In genomic region chr20:47784256-47784598, GRCh38 we compare ENCODE assay signal across 8 cellular contexts. TPM values are rescaled to one million over a fixed set of nuclear protein-coding genes. Genes with fewer than 3 reads are reported as not detected.
DNase-seq lines count a peak whose midpoint lies in the region; ATAC-seq, FAIRE-seq and TF ChIP-seq lines count a peak whose summit lies in the region.

No MANE protein-coding gene starts in this region.

- H3K79me2 ChIP-seq in SK-N-SH (ENCODE audit: insufficient read depth) = no peaks in the 10 kb centered on the region
- H3K79me2 ChIP-seq in keratinocyte (ENCODE audit: control insufficient read depth, insufficient read depth, low read length) = peaks cover 54% of the 10 kb centered on the region

- no peak for TF ChIP-seq CTCF in SK-N-SH (IDR thresholded peaks at IDR 0.05)
- no peak for TF ChIP-seq CTCF in ascending aorta (IDR thresholded peaks at IDR 0.05)
- TF ChIP-seq CTCF in keratinocyte (optimal IDR thresholded peaks at IDR 0.05 in 1 of 3, IDR thresholded peaks at IDR 0.05 in 1 of 3, conservative IDR thresholded peaks at IDR 0.05 in 1 of 3; ENCODE audit: extremely low read depth in 1 of 3, insufficient read depth in 2 of 3, low read length in 3 of 3) = no peak
- TF ChIP-seq CTCF in spleen (IDR thresholded peaks at IDR 0.05 in 8 of 11, conservative IDR thresholded peaks at IDR 0.05 in 3 of 11) = no peak
- TF ChIP-seq CTCF in body of pancreas (IDR thresholded peaks at IDR 0.05) = no peak

- H3K4me2 ChIP-seq in SK-N-SH (peak overlapping the region; percentile 92), keratinocyte (ENCODE audit: control insufficient read depth, extremely low read depth, insufficient read depth, low read depth, low read length) (peak overlapping the region; percentile 81)

- no peaks in the 10 kb centered on the region for H4K20me1 ChIP-seq in SK-N-SH (ENCODE audit: insufficient read depth)
- peaks cover 3% of the 10 kb centered on the region for H4K20me1 ChIP-seq in keratinocyte (ENCODE audit: control insufficient read depth, extremely low read depth, insufficient read depth, low read length)

- no peak overlapping the region for H3K9ac ChIP-seq in SK-N-SH
- H3K9ac ChIP-seq in keratinocyte (ENCODE audit: control insufficient read depth, extremely low read depth, insufficient read depth, low read length) = peak overlapping the region; percentile 91

- H3K9me3 Mint-ChIP-seq in activated CD4-positive, alpha-beta T cell treated with anti-CD3 and anti-CD28 coated beads for 36 hours (ENCODE audit: low read depth) = no peaks in the 10 kb centered on the region

- WGBS in SK-N-SH (ENCODE audit: low lambda C conversion rate) = 6% methylated on average over 6 of the region's 8 CpGs
- 10 to 14% (median 12%) methylated on average over 7 to 8 of the region's 8 CpGs for WGBS in spleen, 5 donors
- 3 to 5% methylated on average over 8 of the region's 8 CpGs for WGBS in body of pancreas, 2 donors

- peaks cover 10% of the 10 kb centered on the region for H3K4me1 Mint-ChIP-seq in activated CD4-positive, alpha-beta T cell treated with anti-CD3 and anti-CD28 coated beads for 36 hours

- H3K36me3 ChIP-seq in SK-N-SH (replicated peaks in 1 of 2; ENCODE audit: control insufficient read depth in 1 of 2, insufficient read depth in 2 of 2, low read length in 1 of 2) (no peaks in the 10 kb centered on the region), ascending aorta (no peaks in the 10 kb centered on the region), keratinocyte (ENCODE audit: control insufficient read depth in 2 of 2, extremely low read depth in 1 of 2, insufficient read depth in 2 of 2, low read length in 2 of 2) (peaks cover 0 to 5% of the 10 kb centered on the region in 2 experiments), spleen (no peaks in the 10 kb centered on the region), body of pancreas (replicated peaks in 1 of 2; ENCODE audit: insufficient read depth in 1 of 2, low read depth in 2 of 2) (no peaks in the 10 kb centered on the region)

- H3K27me3 ChIP-seq in SK-N-SH (ENCODE audit: insufficient read depth) (peaks cover 14% of the 10 kb centered on the region; the same call in 1 of the 2 replicates), ascending aorta (no peaks in the 10 kb centered on the region), keratinocyte (ENCODE audit: control insufficient read depth, extremely low read depth, insufficient read depth, low read length) (no peaks in the 10 kb centered on the region), spleen (replicated peaks in 1 of 7) (peaks cover 0 to 98% (median 38%) of the 10 kb centered on the region in 7 donors), body of pancreas (peaks cover 0 to 12% of the 10 kb centered on the region in 2 donors)

- POLR2A ChIA-PET in SK-N-SH (lab: Yijun Ruan, JAX) = no interaction called here
- POLR2A ChIA-PET in activated CD4-positive, alpha-beta T cell treated with anti-CD3 and anti-CD28 coated beads for 36 hours (lab: Charles Lee) = no interaction called here

- H3K9me2 ChIP-seq in SK-N-SH = no peaks in the 10 kb centered on the region

- H3K36me3 Mint-ChIP-seq in activated CD4-positive, alpha-beta T cell treated with anti-CD3 and anti-CD28 coated beads for 36 hours (ENCODE audit: low read depth) = no peaks in the 10 kb centered on the region

- DNase-seq in SK-N-SH = no peak
- no peak for DNase-seq in ascending aorta (ENCODE audit: low spot score in 2 of 2)
- DNase-seq in keratinocyte (ENCODE audit: low read depth, low spot score) = no peak
- no peak for DNase-seq in spleen
- no peak for DNase-seq in body of pancreas
- no peak for DNase-seq in activated CD4-positive, alpha-beta T cell treated with anti-CD3 and anti-CD28 coated beads for 36 hours
- DNase-seq in DMS53 treated with DMSO at 0.1 percent for 48 hours (lab: John Stamatoyannopoulos, UW; ENCODE audit: unreplicated experiment) = no peak

- peak overlapping the region; percentile 61 to 63 for H3K4me3 ChIP-seq in SK-N-SH (ENCODE audit: low read depth in 2 of 2, low read length in 1 of 2)
- H3K4me3 ChIP-seq in ascending aorta = peak overlapping the region; percentile 73 to 74
- peak overlapping the region; percentile 68 to 88 (median 85) for H3K4me3 ChIP-seq in keratinocyte (ENCODE audit: control insufficient read depth in 2 of 3, extremely low read depth in 1 of 3, insufficient read depth in 2 of 3, low read depth in 1 of 3, low read length in 3 of 3)
- H3K4me3 ChIP-seq in spleen = peak overlapping the region in 6 of 8 donors; percentile 39 to 71 (median 50)
- H3K4me3 ChIP-seq in body of pancreas = no peak overlapping the region

- H3K27me3 Mint-ChIP-seq in activated CD4-positive, alpha-beta T cell treated with anti-CD3 and anti-CD28 coated beads for 36 hours = peaks cover 50% of the 10 kb centered on the region

- no peak for ATAC-seq in SK-N-SH treated with all-trans-retinoic acid at 6 μM for 48 hours
- ATAC-seq in body of pancreas = no peak
- no peak for ATAC-seq in activated CD4-positive, alpha-beta T cell treated with anti-CD3 and anti-CD28 coated beads for 36 hours

- H3F3A ChIP-seq in SK-N-SH (replicated peaks; ENCODE audit: insufficient read depth) = peaks cover 9% of the 10 kb centered on the region

- no peak for FAIRE-seq in keratinocyte (lab: Jason Lieb, UNC)

- H3K9me1 ChIP-seq in keratinocyte (ENCODE audit: control insufficient read depth, extremely low read depth, insufficient read depth, low read length) = no peaks in the 10 kb centered on the region

- H3K4me1 ChIP-seq in SK-N-SH (ENCODE audit: control insufficient read depth in 1 of 2, insufficient read depth in 2 of 2, low read depth in 1 of 2, low read length in 1 of 2) = peaks cover 0 to 58% of the 10 kb centered on the region in 2 experiments; a peak in 2 of 4 replicates
- H3K4me1 ChIP-seq in ascending aorta = peaks cover 0 to 9% of the 10 kb centered on the region in 2 donors
- H3K4me1 ChIP-seq in keratinocyte (ENCODE audit: control insufficient read depth, extremely low read depth, insufficient read depth, low read length) = peaks cover 19% of the 10 kb centered on the region
- peaks cover 12 to 30% (median 23%) of the 10 kb centered on the region in 6 donors for H3K4me1 ChIP-seq in spleen
- H3K4me1 ChIP-seq in body of pancreas = peaks cover 23% of the 10 kb centered on the region

- no peak for TF ChIP-seq EP300 in SK-N-SH (IDR thresholded peaks at IDR 0.05; ENCODE audit: borderline replicate concordance in 1 of 2, low read depth in 1 of 2, low read length in 1 of 2)

- no peak for TF ChIP-seq RAD21 in SK-N-SH (IDR thresholded peaks at IDR 0.05; ENCODE audit: low read length)

- peak overlapping the region in 1 of 2 experiments; percentile 22; a peak in 1 of 4 replicates for H3K27ac ChIP-seq in SK-N-SH (ENCODE audit: low read depth in 2 of 2, low read length in 1 of 2)
- H3K27ac ChIP-seq in ascending aorta = no peak overlapping the region
- peak overlapping the region; percentile 79 for H3K27ac ChIP-seq in keratinocyte (ENCODE audit: control insufficient read depth, insufficient read depth, low read length)
- H3K27ac ChIP-seq in spleen = no peak overlapping the region
- H3K27ac ChIP-seq in body of pancreas = no peak overlapping the region

- intact Hi-C loops in ascending aorta (cut with DNase I) = loop anchor here (10.0 kb wide), 1 partner anchor 1041 kb away; the partner anchor contains the start of gene PREX1
- intact Hi-C loops in spleen (cut with DNase I; ENCODE audit: low total_unique reads) = loop anchor here (10.0 kb wide), 1 partner anchor 109 kb away; no protein-coding TSS in a partner anchor
- intact Hi-C loops in body of pancreas (cut with DNase I) = loop anchor here (10.0 kb wide), 1 partner anchor 841 kb away; no protein-coding TSS in a partner anchor
- intact Hi-C loops in activated CD4-positive, alpha-beta T cell treated with anti-CD3 and anti-CD28 coated beads for 36 hours (cut with DNase I, micrococcal nuclease) = loop anchor here in 1 of 2 experiments (10.0 kb wide), 1 partner anchor 109 kb away; no protein-coding TSS in a partner anchor

- H3K27ac Mint-ChIP-seq in activated CD4-positive, alpha-beta T cell treated with anti-CD3 and anti-CD28 coated beads for 36 hours = no peak overlapping the region

- dilution Hi-C loops in keratinocyte (cut with MboI; ENCODE audit: extremely low pct_ligation_motif_present, low sequenced_read_pairs) = loop anchor here (25.0 kb wide), 1 partner anchor 503 kb away; no protein-coding TSS in a partner anchor

- H3K9me3 ChIP-seq in SK-N-SH = no peaks in the 10 kb centered on the region
- no peaks in the 10 kb centered on the region for H3K9me3 ChIP-seq in ascending aorta
- H3K9me3 ChIP-seq in keratinocyte (ENCODE audit: control insufficient read depth, low read depth, low read length) = no peaks in the 10 kb centered on the region
- H3K9me3 ChIP-seq in spleen = no peaks in the 10 kb centered on the region
- no peaks in the 10 kb centered on the region for H3K9me3 ChIP-seq in body of pancreas

- H2AFZ ChIP-seq in SK-N-SH (ENCODE audit: low read depth) = peak overlapping the region; percentile 47; the same call in 1 of the 2 replicates
- H2AFZ ChIP-seq in keratinocyte (ENCODE audit: control insufficient read depth, low read length) = no peak overlapping the region

- CTCF ChIA-PET in SK-N-SH (lab: Yijun Ruan, JAX) = interaction anchor here (0.6 to 4.8 kb wide), 20 partner anchors 8 to 845 kb away, joined by 3 to 50 read pairs (median 3); no protein-coding TSS in a partner anchor
- CTCF ChIA-PET in activated CD4-positive, alpha-beta T cell treated with anti-CD3 and anti-CD28 coated beads for 36 hours (lab: Charles Lee) = no interaction called here

- H3K4me3 Mint-ChIP-seq in activated CD4-positive, alpha-beta T cell treated with anti-CD3 and anti-CD28 coated beads for 36 hours = no peak overlapping the region

- TF ChIP-seq POLR2A in spleen (IDR thresholded peaks at IDR 0.05) = no peak
- no peak for TF ChIP-seq POLR2A in body of pancreas (IDR thresholded peaks at IDR 0.05)

TF ChIP-seq in SK-N-SH treated with all-trans-retinoic acid at 6 μM for 48 hours, 23 proteins besides CTCF, POLR2A, EP300 and RAD21 (continues in another document):
- TF ChIP-seq ZFP30 (CRISPR knock-in tag; IDR thresholded peaks at IDR 0.05) = no peak
- TF ChIP-seq ISL1 (CRISPR knock-in tag; IDR thresholded peaks at IDR 0.05) = no peak

RNA-seq across cellular contexts. Expression of gene SULF2, which starts 1.1 kb away (rescaled TPM):
- polyA plus RNA-seq in SK-N-SH (2012; rRNA removed) = 11.3 and 20.2 TPM in 2 replicates
- polyA plus RNA-seq in SK-N-SH (2012; cell fraction: cytosol; rRNA removed) = 13.5 and 13.7 TPM in 2 replicates
- 24.2 and 34.3 TPM in 2 replicates for polyA plus RNA-seq in SK-N-SH (2012; cell fraction: nucleus; rRNA removed)
- total RNA-seq in ascending aorta = 194 TPM
- polyA plus RNA-seq in keratinocyte = 52.2 to 93.9 TPM (median 64.4 TPM) in 3 replicates
- 161 TPM for polyA plus RNA-seq in keratinocyte (2011; ENCODE audit: low read depth)
- polyA plus RNA-seq in keratinocyte (2011; cell fraction: cytosol; rRNA removed) = 72.7 and 101 TPM in 2 replicates
- polyA plus RNA-seq in keratinocyte (2011; cell fraction: nucleus; rRNA removed) = 174 and 222 TPM in 2 replicates
- 111 and 224 TPM in 2 replicates for polyA plus RNA-seq in keratinocyte (2012; ENCODE audit: low replicate concordance)
- 125 to 387 TPM (median 155 TPM) in 3 replicates for polyA minus RNA-seq in keratinocyte
- 139 TPM for polyA minus RNA-seq in keratinocyte (2011; cell fraction: cytosol; rRNA and poly(A)+ RNA removed)
- polyA minus RNA-seq in keratinocyte (2011; cell fraction: nucleus; rRNA and poly(A)+ RNA removed) = 253 and 279 TPM in 2 replicates
- total RNA-seq in spleen = 10 to 100 TPM in 6 of 7 donors, 1 to 10 TPM in 1; 9.3 to 49.1 (median 18.3) TPM
- 10 to 100 TPM in 1 of 3 donors, 1 to 10 TPM in 2; 5.5 to 24.6 (median 9.4) TPM for polyA plus RNA-seq in spleen
- total RNA-seq in body of pancreas = 10 to 100 TPM in 1 of 2 donors, 1 to 10 TPM in 1; 9.1 to 34.3 TPM
- total RNA-seq in activated CD4-positive, alpha-beta T cell treated with anti-CD3 and anti-CD28 coated beads for 36 hours = under 1 TPM in 1 of 2 experiments, not detected in 1; 0.09 TPM

Comparison
In these comparisons a context has a peak if more than half of its experiments do, and no peak if none do; other contexts are left out.
1. H3K4me3 ChIP-seq: peak in SK-N-SH (2 of 2), ascending aorta (2 of 2), keratinocyte (3 of 3) and spleen (6 of 8); none in body of pancreas (0 of 2).
2. RNA of gene SULF2, which starts 1.1 kb away (total RNA-seq): 194 TPM in ascending aorta (single experiment), 9.1 to 34.3 TPM in body of pancreas and 9.3 to 49.1 TPM in spleen; 0.09 TPM in activated CD4-positive, alpha-beta T cell treated with anti-CD3 and anti-CD28 coated beads for 36 hours; every median in the first group is over 4 times any median in the second.